ENCODE assay signal across 10 cellular contexts in genomic region chr11:102831128-102831708, GRCh38. TPM values are rescaled to one million over a fixed set of nuclear protein-coding genes. Genes with fewer than 3 reads are reported as not detected.
DNase-seq lines count a peak whose midpoint lies in the region; ATAC-seq and TF ChIP-seq lines count a peak whose summit lies in the region.
"Had no signal": no experiment of that assay in that cellular context is flagged by ENCODE, and none has a peak within 500 bp of the region (broad histone marks: within the 10 kb centered on the region; RNA-seq: fewer than 3 reads in every experiment).

No MANE protein-coding gene starts in this region.

- no peak for TF ChIP-seq EP300 in sigmoid colon (IDR thresholded peaks at IDR 0.05)

- TF ChIP-seq POLR2A in sigmoid colon (IDR thresholded peaks at IDR 0.05) (no peak), vagina (IDR thresholded peaks at IDR 0.05) (no peak)

- peak; percentile 45; the same call in 2 of the 3 replicates for TF ChIP-seq CTCF in GM12872 (IDR thresholded peaks at IDR 0.05; ENCODE audit: insufficient read depth, low read depth, low read length)
- TF ChIP-seq CTCF in sigmoid colon (IDR thresholded peaks at IDR 0.05) = peak in 3 of 4 experiments; percentile 39 to 50 (median 49)
- no peak for TF ChIP-seq CTCF in vagina (IDR thresholded peaks at IDR 0.05)

- peaks cover 0 to 15% (median 9%) of the 10 kb centered on the region in 4 donors for H3K4me1 ChIP-seq in sigmoid colon
- no peaks in the 10 kb centered on the region for H3K4me1 ChIP-seq in vagina

- H3K27ac ChIP-seq in sigmoid colon = peak overlapping the region in 3 of 4 donors; percentile 43 to 63 (median 44)
- H3K27ac ChIP-seq in vagina = no peak overlapping the region

- WGBS in sigmoid colon, 2 donors = 22% methylated on average over 19 of the region's 19 CpGs

- intact Hi-C loops in sigmoid colon (cut with DNase I) = loop anchor here (5.0 kb wide), 2 partner anchors 111 to 221 kb away; no protein-coding TSS in a partner anchor
- intact Hi-C loops in vagina (cut with DNase I) = no loop called here

- no peaks in the 10 kb centered on the region for H3K36me3 ChIP-seq in sigmoid colon
- H3K36me3 ChIP-seq in vagina = no peaks in the 10 kb centered on the region

- peak overlapping the region in 3 of 4 donors; percentile 36 to 45 (median 36) for H3K4me3 ChIP-seq in sigmoid colon
- no peak overlapping the region for H3K4me3 ChIP-seq in vagina

- ATAC-seq in SK-N-SH treated with all-trans-retinoic acid at 6 μM for 48 hours (peak; percentile 84), HG03139 (IDR thresholded peaks at IDR 0.05; ENCODE audit: unreplicated experiment) (no peak)

- H3K27me3 ChIP-seq in sigmoid colon (no peaks in the 10 kb centered on the region), vagina (no peaks in the 10 kb centered on the region)

- DNase-seq in foreskin melanocyte (peak; percentile 23), sigmoid colon (peak; percentile 70), SIG-M5 treated with dmso at 0.1 percent for 504 hours (lab: John Stamatoyannopoulos, UW; ENCODE audit: unreplicated experiment) (no peak), vagina (ENCODE audit: extremely low spot score in 2 of 2) (no peak), SHP77 treated with DMSO at 0.1 percent for 48 hours (lab: John Stamatoyannopoulos, UW) (no peak)
- DNase-seq: activated CD4-positive, alpha-beta T cell treated with anti-CD3 and anti-CD28 coated beads, Interleukin-2, amount 50 U/mL, for 1 hour had no signal

- H3K9me3 ChIP-seq in sigmoid colon (no peaks in the 10 kb centered on the region), vagina (no peaks in the 10 kb centered on the region)

TF ChIP-seq in SK-N-SH treated with all-trans-retinoic acid at 6 μM for 48 hours, 23 proteins besides CTCF, POLR2A, EP300 and RAD21:
- TF ChIP-seq ZNF70 (CRISPR knock-in tag; IDR thresholded peaks at IDR 0.05) (no peak), SNAI2 (CRISPR knock-in tag; IDR thresholded peaks at IDR 0.05) (no peak), ZNF8 (CRISPR knock-in tag; IDR thresholded peaks at IDR 0.05) (no peak)
- TF ChIP-seq, protein P1, sequence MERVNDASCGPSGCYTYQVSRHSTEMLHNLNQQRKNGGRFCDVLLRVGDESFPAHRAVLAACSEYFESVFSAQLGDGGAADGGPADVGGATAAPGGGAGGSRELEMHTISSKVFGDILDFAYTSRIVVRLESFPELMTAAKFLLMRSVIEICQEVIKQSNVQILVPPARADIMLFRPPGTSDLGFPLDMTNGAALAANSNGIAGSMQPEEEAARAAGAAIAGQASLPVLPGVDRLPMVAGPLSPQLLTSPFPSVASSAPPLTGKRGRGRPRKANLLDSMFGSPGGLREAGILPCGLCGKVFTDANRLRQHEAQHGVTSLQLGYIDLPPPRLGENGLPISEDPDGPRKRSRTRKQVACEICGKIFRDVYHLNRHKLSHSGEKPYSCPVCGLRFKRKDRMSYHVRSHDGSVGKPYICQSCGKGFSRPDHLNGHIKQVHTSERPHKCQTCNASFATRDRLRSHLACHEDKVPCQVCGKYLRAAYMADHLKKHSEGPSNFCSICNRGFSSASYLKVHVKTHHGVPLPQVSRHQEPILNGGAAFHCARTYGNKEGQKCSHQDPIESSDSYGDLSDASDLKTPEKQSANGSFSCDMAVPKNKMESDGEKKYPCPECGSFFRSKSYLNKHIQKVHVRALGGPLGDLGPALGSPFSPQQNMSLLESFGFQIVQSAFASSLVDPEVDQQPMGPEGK (CRISPR knock-in tag; IDR thresholded peaks at IDR 0.05; ENCODE audit: borderline replicate concordance) = peak; percentile 25; the same call in 1 of the 2 replicates
- TF ChIP-seq, protein P2, sequence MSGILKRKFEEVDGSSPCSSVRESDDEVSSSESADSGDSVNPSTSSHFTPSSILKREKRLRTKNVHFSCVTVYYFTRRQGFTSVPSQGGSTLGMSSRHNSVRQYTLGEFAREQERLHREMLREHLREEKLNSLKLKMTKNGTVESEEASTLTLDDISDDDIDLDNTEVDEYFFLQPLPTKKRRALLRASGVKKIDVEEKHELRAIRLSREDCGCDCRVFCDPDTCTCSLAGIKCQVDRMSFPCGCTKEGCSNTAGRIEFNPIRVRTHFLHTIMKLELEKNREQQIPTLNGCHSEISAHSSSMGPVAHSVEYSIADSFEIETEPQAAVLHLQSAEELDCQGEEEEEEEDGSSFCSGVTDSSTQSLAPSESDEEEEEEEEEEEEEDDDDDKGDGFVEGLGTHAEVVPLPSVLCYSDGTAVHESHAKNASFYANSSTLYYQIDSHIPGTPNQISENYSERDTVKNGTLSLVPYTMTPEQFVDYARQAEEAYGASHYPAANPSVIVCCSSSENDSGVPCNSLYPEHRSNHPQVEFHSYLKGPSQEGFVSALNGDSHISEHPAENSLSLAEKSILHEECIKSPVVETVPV (CRISPR knock-in tag; IDR thresholded peaks at IDR 0.05) = no peak

RNA-seq across cellular contexts. Expression of gene MMP3, which starts 12.2 kb away (rescaled TPM):
- 10 to 100 TPM in 2 of 4 donors, under 1 TPM in 1, not detected in 1; 0.36 to 28.5 (median 25.3) TPM for total RNA-seq in sigmoid colon
- 1 to 10 TPM in 2 of 3 donors, not detected in 1; 1.3 to 2.8 TPM for polyA plus RNA-seq in sigmoid colon
- not detected for total RNA-seq in vagina
- polyA plus RNA-seq: neural cell had no signal

RNA-seq across cellular contexts. Expression of gene MMP1, which starts 33.3 kb away (rescaled TPM):
- 1 to 10 TPM in 1 of 4 donors, not detected in 3; 1.8 TPM for total RNA-seq in sigmoid colon
- 1 to 10 TPM in 2 of 3 donors, under 1 TPM in 1; 0.60 to 5.3 (median 2.7) TPM for polyA plus RNA-seq in sigmoid colon
- not detected for total RNA-seq in vagina
- polyA plus RNA-seq: neural cell had no signal

RNA-seq across cellular contexts. Expression of gene MMP12, which starts 43.6 kb away (rescaled TPM):
- total RNA-seq in sigmoid colon = 1 to 10 TPM in 1 of 4 donors, not detected in 3; 1.8 TPM
- polyA plus RNA-seq in sigmoid colon = 100 to 1,000 TPM in 1 of 3 donors, 10 to 100 TPM in 1, 1 to 10 TPM in 1; 2.4 to 209 (median 31.6) TPM
- not detected for total RNA-seq in vagina
- polyA plus RNA-seq: neural cell had no signal

RNA-seq across cellular contexts. Expression of gene MMP10, which starts 50.8 kb away (rescaled TPM):
- total RNA-seq in sigmoid colon (not detected), vagina (not detected)
- under 1 TPM in 2 of 3 donors, not detected in 1; 0.25 to 0.46 TPM for polyA plus RNA-seq in sigmoid colon
- polyA plus RNA-seq: neural cell had no signal

Comparison
In these comparisons a context has a peak if more than half of its experiments do, and no peak if none do; other contexts are left out.
1. CTCF ChIP-seq: peak in GM12872 (single experiment) and sigmoid colon (3 of 4); none in vagina (0 of 3).
2. DNase-seq: peak in foreskin melanocyte (single experiment) and sigmoid colon (single experiment); none in SIG-M5 treated with dmso at 0.1 percent for 504 hours (single experiment), vagina (0 of 2) and SHP77 treated with DMSO at 0.1 percent for 48 hours (single experiment).
3. H3K4me3 ChIP-seq: peak in sigmoid colon (3 of 4); none in vagina (0 of 2).